17 cellular contexts compared by ENCODE assay signal in genomic region chr16:83351846-83352245, GRCh38.
DNase-seq lines count a peak whose midpoint lies in the region; ATAC-seq and TF ChIP-seq lines count a peak whose summit lies in the region.
"Had no signal": no experiment of that assay in that cellular context is flagged by ENCODE, and none has a peak within 500 bp of the region (broad histone marks: within the 10 kb centered on the region; RNA-seq: fewer than 3 reads in every experiment).

No MANE protein-coding gene starts in this region.

- peak; percentile 25 for DNase-seq in A172 (ENCODE audit: low spot score)
- DNase-seq in GM03348 (ENCODE audit: low spot score): peak; percentile 77
- DNase-seq in amniotic epithelial cell (ENCODE audit: low read depth): peak; percentile 49
- peak; percentile 45 for DNase-seq in iris pigment epithelial cell (ENCODE audit: low read depth)
- no peak for DNase-seq in upper lobe of right lung
- DNase-seq in activated CD4-positive, alpha-beta memory T cell treated with anti-CD3 and anti-CD28 coated beads for 36 hours: no peak
- no peak for DNase-seq in MG63
- no peak for DNase-seq in T-cell
- DNase-seq: CD4-positive, alpha-beta memory T cell; DND-41; NCI-H1417 treated with DMSO at 0.1 percent for 48 hours; NCI-H2029; NCI-H2171 treated with DMSO at 0.1 percent for 48 hours; NCI-H774; PC-9 had no signal

- H3K4me1 Mint-ChIP-seq in activated CD4-positive, alpha-beta memory T cell treated with anti-CD3 and anti-CD28 coated beads for 36 hours (ENCODE audit: low read depth): no peaks in the 10 kb centered on the region
- H3K4me1 Mint-ChIP-seq in T-cell: no peaks in the 10 kb centered on the region
- H3K4me1 Mint-ChIP-seq: CD4-positive, alpha-beta memory T cell had no signal

- H3K4me1 ChIP-seq in upper lobe of right lung: no peaks in the 10 kb centered on the region

- POLR2A ChIA-PET in activated CD4-positive, alpha-beta memory T cell treated with anti-CD3 and anti-CD28 coated beads for 36 hours (lab: Charles Lee): no interaction called here
- POLR2A ChIA-PET in T-cell (lab: Charles Lee): no interaction called here

- H3K4me3 ChIP-seq in upper lobe of right lung (no peak overlapping the region), MG63 (no peak overlapping the region)
- H3K4me3 ChIP-seq: PC-9 had no signal

- H3K36me3 ChIP-seq in upper lobe of right lung (no peaks in the 10 kb centered on the region), MG63 (no peaks in the 10 kb centered on the region)

- no peaks in the 10 kb centered on the region for H3K9me3 Mint-ChIP-seq in activated CD4-positive, alpha-beta memory T cell treated with anti-CD3 and anti-CD28 coated beads for 36 hours
- peaks cover 0 to 4% (median 0%) of the 10 kb centered on the region in 3 donors for H3K9me3 Mint-ChIP-seq in T-cell

- H3K27ac Mint-ChIP-seq in activated CD4-positive, alpha-beta memory T cell treated with anti-CD3 and anti-CD28 coated beads for 36 hours: no peak overlapping the region
- H3K27ac Mint-ChIP-seq in T-cell: no peak overlapping the region
- H3K27ac Mint-ChIP-seq: CD4-positive, alpha-beta memory T cell had no signal

- H3K27me3 Mint-ChIP-seq in activated CD4-positive, alpha-beta memory T cell treated with anti-CD3 and anti-CD28 coated beads for 36 hours: no peaks in the 10 kb centered on the region
- no peaks in the 10 kb centered on the region for H3K27me3 Mint-ChIP-seq in T-cell

- CTCF ChIA-PET in activated CD4-positive, alpha-beta memory T cell treated with anti-CD3 and anti-CD28 coated beads for 36 hours (lab: Charles Lee): no interaction called here
- CTCF ChIA-PET in T-cell (lab: Charles Lee): no interaction called here

- no peaks in the 10 kb centered on the region for H3K9me3 ChIP-seq in upper lobe of right lung
- no peaks in the 10 kb centered on the region for H3K9me3 ChIP-seq in MG63

- no peak for TF ChIP-seq CTCF in upper lobe of right lung (IDR thresholded peaks at IDR 0.05)

- ATAC-seq in upper lobe of right lung (no peak), T-cell (replicated peaks in 1 of 4) (no peak)

- intact Hi-C loops in upper lobe of right lung (cut with DNase I): no loop called here
- intact Hi-C loops in activated CD4-positive, alpha-beta memory T cell treated with anti-CD3 and anti-CD28 coated beads for 36 hours (cut with micrococcal nuclease): no loop called here

- H3K27me3 ChIP-seq in upper lobe of right lung (no peaks in the 10 kb centered on the region), MG63 (no peaks in the 10 kb centered on the region)

- H3K27ac ChIP-seq in upper lobe of right lung: no peak overlapping the region
- H3K27ac ChIP-seq: 22Rv1, KMS-11, PC-9 had no signal

- H3K4me3 Mint-ChIP-seq in activated CD4-positive, alpha-beta memory T cell treated with anti-CD3 and anti-CD28 coated beads for 36 hours: no peak overlapping the region
- H3K4me3 Mint-ChIP-seq in T-cell: no peak overlapping the region
- H3K4me3 Mint-ChIP-seq: CD4-positive, alpha-beta memory T cell had no signal

- no peaks in the 10 kb centered on the region for H3K36me3 Mint-ChIP-seq in activated CD4-positive, alpha-beta memory T cell treated with anti-CD3 and anti-CD28 coated beads for 36 hours
- H3K36me3 Mint-ChIP-seq in T-cell: no peaks in the 10 kb centered on the region
- H3K36me3 Mint-ChIP-seq: CD4-positive, alpha-beta memory T cell had no signal

Comparison
In these comparisons a context has a peak if more than half of its experiments do, and no peak if none do; other contexts are left out.
1. DNase-seq: peak in A172 (single experiment), GM03348 (single experiment), amniotic epithelial cell (single experiment) and iris pigment epithelial cell (single experiment); none in upper lobe of right lung (single experiment), activated CD4-positive, alpha-beta memory T cell treated with anti-CD3 and anti-CD28 coated beads for 36 hours (single experiment), MG63 (single experiment) and T-cell (0 of 34).